10 cellular contexts compared by ENCODE assay signal in the genomic region with DNA sequence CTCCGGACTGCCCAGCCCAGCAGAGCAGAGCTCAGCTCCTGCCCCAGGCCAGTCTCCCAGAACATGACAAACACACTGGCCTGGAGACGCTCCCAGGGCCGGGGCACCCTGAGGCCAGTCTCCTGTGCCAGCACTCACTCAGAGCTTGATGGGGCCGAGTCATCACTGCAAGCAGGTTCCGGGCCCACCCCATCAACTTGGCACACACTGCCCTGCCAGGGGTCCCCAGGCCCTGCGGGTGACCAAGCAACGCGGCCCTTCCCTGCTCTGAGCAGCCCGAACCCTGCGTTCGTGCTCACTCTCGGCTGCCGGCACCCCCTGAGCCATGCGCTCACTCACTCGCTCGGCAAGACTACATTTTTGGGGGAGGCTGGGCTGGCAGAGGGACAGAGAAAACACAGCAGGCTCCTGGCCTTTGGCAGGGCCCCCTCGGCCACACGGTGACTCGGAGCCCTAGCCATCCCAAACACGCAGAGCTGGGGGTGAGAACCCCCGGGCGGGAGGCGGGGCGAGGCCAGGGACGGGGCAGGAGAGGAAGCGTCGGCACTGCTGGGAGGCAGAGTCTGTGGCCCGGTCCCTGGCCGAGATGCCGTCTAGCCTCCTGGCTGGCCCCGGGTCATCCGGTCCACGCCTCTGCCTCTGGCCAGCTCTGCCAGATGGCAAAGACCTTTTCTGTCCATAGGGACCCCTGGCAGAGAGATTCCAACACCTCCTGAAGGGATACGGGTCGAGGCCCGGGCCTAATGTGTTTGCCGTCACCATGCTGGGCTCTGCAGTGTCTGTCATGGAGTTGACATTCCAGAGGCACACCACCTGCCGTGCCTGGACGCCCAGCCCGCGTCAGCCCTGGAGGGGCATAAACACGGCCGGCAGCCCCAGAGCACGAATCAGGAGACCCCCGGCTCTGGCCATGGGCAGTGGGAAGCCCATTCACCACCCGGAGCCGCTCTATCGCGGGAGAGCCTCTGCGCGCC.
DNase-seq lines count a peak whose midpoint lies in the region; ATAC-seq and TF ChIP-seq lines count a peak whose summit lies in the region.
"Had no signal": no experiment of that assay in that cellular context is flagged by ENCODE, and none has a peak within 500 bp of the region (broad histone marks: within the 10 kb centered on the region; RNA-seq: fewer than 3 reads in every experiment).

No MANE protein-coding gene starts in this region.

- H3K27ac ChIP-seq in GM23248 (peak overlapping the region; percentile 86), ascending aorta (peak overlapping the region; percentile 97 to 98), right atrium auricular region (peak overlapping the region; percentile 53 to 55), sigmoid colon (peak overlapping the region; percentile 60 to 78 (median 70))

- 0 out of 2 replicates have a peak, but pooled peaks cover 5% of the 10 kb centered on the region for H3F3A ChIP-seq in GM23248 (ENCODE audit: insufficient read depth)

- H3K9ac ChIP-seq in GM23248, result peak overlapping the region; percentile 67

- in situ Hi-C loops in GM23248 (cut with MboI), result no loop called here

- no peak for ATAC-seq in GM21737 (IDR thresholded peaks at IDR 0.05; ENCODE audit: unreplicated experiment)
- ATAC-seq in GM21619 (IDR thresholded peaks at IDR 0.05; ENCODE audit: unreplicated experiment), result no peak
- no peak for ATAC-seq in HG02852 (IDR thresholded peaks at IDR 0.05; ENCODE audit: unreplicated experiment)
- ATAC-seq: left colon had no signal

- DNase-seq in GM23248 (peak; percentile 96), ascending aorta (ENCODE audit: low spot score in 2 of 2) (peak; percentile 82 to 97), right atrium auricular region (ENCODE audit: low spot score) (peak; percentile 81), sigmoid colon (peak; percentile 82), lower leg skin (ENCODE audit: low spot score in 2 of 2) (no peak)
- DNase-seq: activated naive CD8-positive, alpha-beta T cell treated with anti-CD3 and anti-CD28 coated beads for 36 hours; left colon had no signal

- H3K4me3 ChIP-seq in GM23248 (peak overlapping the region; percentile 32; the same call in 1 of the 2 replicates), ascending aorta (peak overlapping the region in 1 of 2 donors; percentile 43), right atrium auricular region (no peak overlapping the region), sigmoid colon (peak overlapping the region in 1 of 4 donors; percentile 9), lower leg skin (ENCODE audit: low read depth, poor library complexity, severe bottlenecking) (no peak overlapping the region)

- peak overlapping the region; percentile 37 for H3K4me2 ChIP-seq in GM23248 (ENCODE audit: unreplicated experiment)

- WGBS in GM23248 (ENCODE audit: low coverage in 1 of 2, low lambda C conversion rate in 2 of 2, missing lambda C conversion rate in 2 of 2), 2 experiments, result 45 to 51% methylated on average over 45 to 50 of the region's 51 CpGs
- WGBS in sigmoid colon, 2 donors, result 70 to 79% methylated on average over 51 of the region's 51 CpGs
- WGBS in lower leg skin, 2 donors, result 66 to 67% methylated on average over 22 to 47 of the region's 51 CpGs

- no peaks in the 10 kb centered on the region for H4K20me1 ChIP-seq in GM23248 (ENCODE audit: insufficient read depth)

- no peaks in the 10 kb centered on the region for H3K27me3 ChIP-seq in GM23248 (replicated peaks; ENCODE audit: insufficient read depth)
- H3K27me3 ChIP-seq in ascending aorta, result no peaks in the 10 kb centered on the region
- H3K27me3 ChIP-seq in right atrium auricular region, result no peaks in the 10 kb centered on the region
- no peaks in the 10 kb centered on the region for H3K27me3 ChIP-seq in sigmoid colon

- H3K9me3 ChIP-seq in GM23248 (ENCODE audit: low read depth) (no peaks in the 10 kb centered on the region), ascending aorta (no peaks in the 10 kb centered on the region), right atrium auricular region (no peaks in the 10 kb centered on the region), sigmoid colon (no peaks in the 10 kb centered on the region)

- no peaks in the 10 kb centered on the region for H3K9me2 ChIP-seq in GM23248 (ENCODE audit: insufficient read depth)

- intact Hi-C loops in ascending aorta (cut with DNase I) (loop anchor here (1.0 to 10.0 kb wide), 2 partner anchors 12 to 229 kb away; no protein-coding TSS in a partner anchor), sigmoid colon (cut with DNase I) (no loop called here), lower leg skin (cut with DNase I; ENCODE audit: low total_unique reads) (no loop called here)

- H3K4me1 ChIP-seq in GM23248 (ENCODE audit: insufficient read depth) (peaks cover 19% of the 10 kb centered on the region), ascending aorta (peaks cover 52 to 74% of the 10 kb centered on the region in 2 donors), right atrium auricular region (peaks cover 0 to 72% of the 10 kb centered on the region in 2 donors), sigmoid colon (peaks cover 0 to 49% (median 35%) of the 10 kb centered on the region in 4 donors)

- TF ChIP-seq CTCF in ascending aorta (IDR thresholded peaks at IDR 0.05) (no peak), right atrium auricular region (IDR thresholded peaks at IDR 0.05) (no peak), sigmoid colon (IDR thresholded peaks at IDR 0.05) (no peak), lower leg skin (IDR thresholded peaks at IDR 0.05) (no peak)

- TF ChIP-seq EP300 in sigmoid colon (IDR thresholded peaks at IDR 0.05), result no peak

- H3K36me3 ChIP-seq in GM23248 (ENCODE audit: low read depth), result no peaks in the 10 kb centered on the region
- H3K36me3 ChIP-seq in ascending aorta, result no peaks in the 10 kb centered on the region
- H3K36me3 ChIP-seq in right atrium auricular region, result no peaks in the 10 kb centered on the region
- no peaks in the 10 kb centered on the region for H3K36me3 ChIP-seq in sigmoid colon

- H3K79me2 ChIP-seq in GM23248 (ENCODE audit: insufficient read depth), result no peaks in the 10 kb centered on the region

- TF ChIP-seq POLR2A in sigmoid colon (IDR thresholded peaks at IDR 0.05), result no peak
- TF ChIP-seq POLR2A in lower leg skin (IDR thresholded peaks at IDR 0.05), result no peak

- H2AFZ ChIP-seq in GM23248, result peak overlapping the region; percentile 49

Comparison
In these comparisons a context has a peak if more than half of its experiments do, and no peak if none do; other contexts are left out.
1. DNase-seq: peak in GM23248 (single experiment), ascending aorta (2 of 2), right atrium auricular region (single experiment) and sigmoid colon (single experiment); none in lower leg skin (0 of 2).
2. Peak in every context shown above with its lines, with median percentiles within 50 percentile points of each other: H3K27ac ChIP-seq.